ENCODE assay signal across 13 cellular contexts in the genomic region with DNA sequence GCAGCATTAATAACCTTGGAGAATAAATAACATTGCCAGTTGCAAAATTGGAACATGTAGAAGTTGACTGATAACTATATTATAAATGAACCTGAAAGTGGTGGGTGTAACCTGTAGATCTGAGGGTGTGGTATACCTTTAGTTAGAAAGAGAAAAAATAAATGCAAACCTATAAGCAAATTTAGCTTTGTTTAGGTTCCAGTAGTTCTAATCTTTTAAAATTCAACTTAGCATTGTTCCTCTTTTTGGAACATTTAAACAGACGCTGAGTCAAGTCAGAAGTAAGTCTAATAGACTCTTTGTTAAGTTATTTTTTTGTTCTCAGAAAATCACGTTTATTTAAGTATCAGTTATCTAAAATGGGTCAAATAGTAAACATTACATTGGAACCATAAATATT.
DNase-seq lines count a peak whose midpoint lies in the region; ATAC-seq and TF ChIP-seq lines count a peak whose summit lies in the region.
"Had no signal": no experiment of that assay in that cellular context is flagged by ENCODE, and none has a peak within 500 bp of the region (broad histone marks: within the 10 kb centered on the region; RNA-seq: fewer than 3 reads in every experiment).

No MANE protein-coding gene starts in this region.

- H3K9me3 ChIP-seq in suprapubic skin, result no peaks in the 10 kb centered on the region
- H3K9me3 ChIP-seq: uterus had no signal

- WGBS in suprapubic skin, result 17% methylated on average over 2 of the region's 2 CpGs

- ATAC-seq in GM21381 (IDR thresholded peaks at IDR 0.05; ENCODE audit: unreplicated experiment), result peak; percentile 53
- peak; percentile 66 for ATAC-seq in HG02981 (IDR thresholded peaks at IDR 0.05; ENCODE audit: unreplicated experiment)

- no peaks in the 10 kb centered on the region for H3K9me3 Mint-ChIP-seq in immature natural killer cell

- DNase-seq in GM10248 (ENCODE audit: extremely low spot score) (peak; percentile 24), NCI-H526 treated with DMSO at 0.1 percent for 48 hours (lab: John Stamatoyannopoulos, UW) (peak; percentile 54), NCI-H2171 (lab: John Stamatoyannopoulos, UW) (no peak), suprapubic skin (ENCODE audit: low spot score in 2 of 2) (no peak), immature natural killer cell (no peak)
- DNase-seq in activated CD4-positive, alpha-beta T cell treated with anti-CD3 and anti-CD28 coated beads, Interleukin-2, amount 50 U/mL, for 4 hours, result no peak
- DNase-seq: activated T-cell treated with anti-CD3 and anti-CD28 coated beads, Interleukin-2, amount 50 U/mL, for 1 hour; aorta; NCI-H446; nucleus accumbens; uterus had no signal

- no peak for TF ChIP-seq POLR2A in suprapubic skin (IDR thresholded peaks at IDR 0.05)

- H3K4me1 ChIP-seq in suprapubic skin, result no peaks in the 10 kb centered on the region
- H3K4me1 ChIP-seq: uterus had no signal

- peaks cover 8 to 38% of the 10 kb centered on the region in 2 donors for H3K4me1 Mint-ChIP-seq in immature natural killer cell

- H3K4me3 Mint-ChIP-seq in immature natural killer cell, result no peak overlapping the region

- CTCF ChIA-PET in GM10248 (lab: Yijun Ruan, JAX), result interaction anchor here (1.1 to 1.7 kb wide), 2 partner anchors 8 to 32 kb away, joined by 3 to 5 read pairs; no protein-coding TSS in a partner anchor

- H3K36me3 Mint-ChIP-seq in immature natural killer cell, result peaks cover 31 to 34% (median 32%) of the 10 kb centered on the region in 3 donors

- no peak overlapping the region for H3K27ac ChIP-seq in suprapubic skin
- H3K27ac ChIP-seq: uterus had no signal

- POLR2A ChIA-PET in GM10248 (lab: Yijun Ruan, JAX), result no interaction called here

- H3K36me3 ChIP-seq in suprapubic skin, result no peaks in the 10 kb centered on the region
- H3K36me3 ChIP-seq: uterus had no signal

- TF ChIP-seq CTCF in GM10248 (IDR thresholded peaks at IDR 0.05; ENCODE audit: control extremely low read depth, extremely low read depth, low read depth, missing control alignments) (no peak), suprapubic skin (IDR thresholded peaks at IDR 0.05) (no peak)

- H3K4me3 ChIP-seq in suprapubic skin, result no peak overlapping the region
- H3K4me3 ChIP-seq: uterus had no signal

- no peak for TF ChIP-seq EP300 in suprapubic skin (IDR thresholded peaks at IDR 0.05)

- peak overlapping the region in 1 of 6 donors; percentile 8 for H3K27ac Mint-ChIP-seq in immature natural killer cell

- peaks cover 0 to 2% (median 0%) of the 10 kb centered on the region in 3 donors for H3K27me3 Mint-ChIP-seq in immature natural killer cell (ENCODE audit: low read depth in 3 of 3)

- no peaks in the 10 kb centered on the region for H3K27me3 ChIP-seq in suprapubic skin
- H3K27me3 ChIP-seq: uterus had no signal

Comparison
In these comparisons a context has a peak if more than half of its experiments do, and no peak if none do; other contexts are left out.
1. DNase-seq: peak in GM10248 (single experiment) and NCI-H526 treated with DMSO at 0.1 percent for 48 hours (single experiment); none in activated CD4-positive, alpha-beta T cell treated with anti-CD3 and anti-CD28 coated beads, Interleukin-2, amount 50 U/mL, for 4 hours (0 of 2), NCI-H2171 (single experiment), suprapubic skin (0 of 2) and immature natural killer cell (0 of 3).